Comparison of ENCODE assay signal across 20 cellular contexts in genomic region chr20:53776858-53777257, GRCh38.
"Had no signal": no experiment of that assay in that cellular context is flagged by ENCODE, and none has a peak within 500 bp of the region (broad histone marks: within the 10 kb centered on the region; RNA-seq: fewer than 3 reads in every experiment).

No MANE protein-coding gene starts in this region.

- DNase-seq: Karpas-422, KG1, MG63, NCI-H1092 treated with DMSO at 0.1 percent for 48 hours, NCI-H1436, NCI-H187, NCI-H2029, NCI-H2081 treated with DMSO at 0.1 percent for 48 hours, NCI-H2171, NCI-H226, NCI-H446, NCI-H510A, NCI-H524 treated with DMSO at 0.1 percent for 48 hours, NCI-H69, NCI-H774, Right ventricle myocardium superior, SIG-M5 had no signal

- H3K27me3 ChIP-seq: MG63, Peyer's patch, SJSA1 had no signal

- H3K27ac ChIP-seq: Peyer's patch, SJSA1, SK-N-MC had no signal

- H3K4me3 ChIP-seq: MG63, Peyer's patch, SJSA1, SK-N-MC had no signal

- H3K36me3 ChIP-seq: MG63, Peyer's patch, SJSA1 had no signal

- H3K9me3 ChIP-seq: MG63, Peyer's patch, SJSA1 had no signal
